In the genomic region with DNA sequence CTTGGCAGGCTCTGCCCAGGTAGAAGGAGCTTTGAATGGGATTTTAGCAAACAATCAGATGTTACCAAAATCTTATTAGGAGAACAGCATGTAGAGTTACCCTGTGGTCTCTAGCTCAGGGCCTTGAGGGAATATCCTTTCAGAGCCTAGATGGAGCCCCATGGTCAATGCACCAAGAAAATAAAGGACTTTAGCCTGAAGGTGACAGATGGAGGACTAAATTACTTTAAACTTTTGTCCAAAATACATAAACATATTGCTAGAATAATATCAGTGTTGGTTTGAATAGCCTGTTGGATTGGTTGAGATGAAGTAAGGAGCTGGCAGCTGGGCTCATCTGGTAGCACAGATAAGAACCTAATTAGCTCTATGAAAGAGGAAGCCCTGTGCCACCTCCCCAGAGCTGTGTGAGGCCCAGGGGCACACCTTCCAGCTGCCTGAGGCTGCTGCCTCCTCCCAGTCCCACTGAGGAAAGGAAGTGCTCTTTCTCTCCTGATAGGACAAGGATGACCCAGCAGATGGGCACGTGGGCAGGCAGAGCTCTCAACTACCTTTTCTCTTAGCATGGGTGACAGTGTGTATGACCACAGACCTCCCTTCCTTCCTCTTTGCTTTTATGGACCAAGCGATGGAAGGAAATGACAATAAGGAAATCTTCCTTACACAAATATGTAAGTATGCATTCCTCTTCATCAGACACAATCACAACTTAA, we compare ENCODE assay signal across 8 cellular contexts.
DNase-seq lines count a peak whose midpoint lies in the region; ATAC-seq and TF ChIP-seq lines count a peak whose summit lies in the region.

No MANE protein-coding gene starts in this region.

- intact Hi-C loops in testis (cut with DNase I; ENCODE audit: low total_unique reads), result no loop called here

- DNase-seq in activated naive CD4-positive, alpha-beta T cell treated with Interleukin-2 at 50 U/mL for 16 hours, result peak; percentile 27
- DNase-seq in activated naive CD4-positive, alpha-beta T cell treated with anti-CD3 and anti-CD28 coated beads, Interleukin-2, amount 50 U/mL, for 16 hours, result no peak
- DNase-seq in COR-L47 (lab: John Stamatoyannopoulos, UW) (no peak), testis (no peak), A172 (ENCODE audit: low spot score) (no peak)

- no peak overlapping the region for H2AFZ ChIP-seq in OCI-LY3 (ENCODE audit: low read depth, low read length)

- TF ChIP-seq CTCF in OCI-LY3 (IDR thresholded peaks at IDR 0.05; ENCODE audit: low read depth, low read length) (no peak), gastroesophageal sphincter (IDR thresholded peaks at IDR 0.05) (no peak), testis (IDR thresholded peaks at IDR 0.05) (no peak)

- H3K79me2 ChIP-seq in OCI-LY3 (ENCODE audit: low read length), result no peaks in the 10 kb centered on the region

- H3K4me1 ChIP-seq in OCI-LY3 (ENCODE audit: low read length) (peaks cover 48% of the 10 kb centered on the region), gastroesophageal sphincter (no peaks in the 10 kb centered on the region), testis (no peaks in the 10 kb centered on the region)

- no peaks in the 10 kb centered on the region for H3K27me3 ChIP-seq in OCI-LY3 (ENCODE audit: low read depth, low read length)
- H3K27me3 ChIP-seq in gastroesophageal sphincter, result no peaks in the 10 kb centered on the region
- no peaks in the 10 kb centered on the region for H3K27me3 ChIP-seq in testis

- TF ChIP-seq POLR2A in gastroesophageal sphincter (IDR thresholded peaks at IDR 0.05) (no peak), testis (IDR thresholded peaks at IDR 0.05) (no peak)

- H3K27ac ChIP-seq in OCI-LY3 (ENCODE audit: low read length) (peak overlapping the region; percentile 95), gastroesophageal sphincter (no peak overlapping the region), testis (no peak overlapping the region)

- TF ChIP-seq EP300 in gastroesophageal sphincter (IDR thresholded peaks at IDR 0.05), result no peak

- H3K36me3 ChIP-seq in OCI-LY3 (replicated peaks; ENCODE audit: low read depth, low read length) (peaks cover 24% of the 10 kb centered on the region), gastroesophageal sphincter (no peaks in the 10 kb centered on the region), testis (ENCODE audit: low read depth, missing control alignments) (no peaks in the 10 kb centered on the region)

- ATAC-seq in HG02981 (IDR thresholded peaks at IDR 0.05; ENCODE audit: unreplicated experiment) (peak; percentile 45), gastroesophageal sphincter (peak; percentile 19)

- no peaks in the 10 kb centered on the region for H3K9me3 ChIP-seq in OCI-LY3 (ENCODE audit: insufficient read depth, low read length)
- no peaks in the 10 kb centered on the region for H3K9me3 ChIP-seq in gastroesophageal sphincter
- H3K9me3 ChIP-seq in testis, result no peaks in the 10 kb centered on the region

- H3K4me2 ChIP-seq in OCI-LY3 (ENCODE audit: low read length), result peak overlapping the region; percentile 73

- 81 to 86% methylated on average over 1 to 2 of the region's 2 CpGs for WGBS in gastroesophageal sphincter (ENCODE audit: low coverage in 1 of 2), 2 donors
- 47 to 64% methylated on average over 2 of the region's 2 CpGs for WGBS in testis, 2 donors

- H4K20me1 ChIP-seq in OCI-LY3 (ENCODE audit: insufficient read depth, low read length), result no peaks in the 10 kb centered on the region

- H3K4me3 ChIP-seq in OCI-LY3 (ENCODE audit: low read length), result peak overlapping the region; percentile 45
- no peak overlapping the region for H3K4me3 ChIP-seq in gastroesophageal sphincter
- no peak overlapping the region for H3K4me3 ChIP-seq in testis

- H3K9ac ChIP-seq in OCI-LY3 (ENCODE audit: low read length), result peak overlapping the region; percentile 80
